In genomic region chr4:48490680-48491513, GRCh38 we compare ENCODE assay signal across 1 cellular context.
TF ChIP-seq lines count a peak whose summit lies in the region.

No MANE protein-coding gene starts in this region.

TF ChIP-seq in IMR-90, 13 proteins besides CTCF, POLR2A, EP300 and RAD21 (continued from another document):
- TF ChIP-seq MXI1 (IDR thresholded peaks at IDR 0.05; ENCODE audit: borderline replicate concordance, low read depth, low read length) (no peak), RFX5 (IDR thresholded peaks at IDR 0.05; ENCODE audit: low read depth, low read length) (no peak), USF2 (IDR thresholded peaks at IDR 0.05; ENCODE audit: low read depth, low read length) (no peak), MAZ (IDR thresholded peaks at IDR 0.05; ENCODE audit: borderline replicate concordance, low read depth, low read length) (no peak), BHLHE40 (IDR thresholded peaks at IDR 0.05; ENCODE audit: low read depth, low read length) (no peak), MAFK (IDR thresholded peaks at IDR 0.05; ENCODE audit: low read depth, low read length) (no peak), FOS (IDR thresholded peaks at IDR 0.05; ENCODE audit: low read depth, low read length) (no peak), CEBPB (IDR thresholded peaks at IDR 0.05; ENCODE audit: low read depth, low read length) (no peak), CHD1 (IDR thresholded peaks at IDR 0.05; ENCODE audit: low read depth, low read length) (no peak), SMC3 (IDR thresholded peaks at IDR 0.05; ENCODE audit: low read depth, low read length) (no peak), NFE2L2 (IDR thresholded peaks at IDR 0.05; ENCODE audit: low read depth, low read length) (no peak)
